In the genomic region with DNA sequence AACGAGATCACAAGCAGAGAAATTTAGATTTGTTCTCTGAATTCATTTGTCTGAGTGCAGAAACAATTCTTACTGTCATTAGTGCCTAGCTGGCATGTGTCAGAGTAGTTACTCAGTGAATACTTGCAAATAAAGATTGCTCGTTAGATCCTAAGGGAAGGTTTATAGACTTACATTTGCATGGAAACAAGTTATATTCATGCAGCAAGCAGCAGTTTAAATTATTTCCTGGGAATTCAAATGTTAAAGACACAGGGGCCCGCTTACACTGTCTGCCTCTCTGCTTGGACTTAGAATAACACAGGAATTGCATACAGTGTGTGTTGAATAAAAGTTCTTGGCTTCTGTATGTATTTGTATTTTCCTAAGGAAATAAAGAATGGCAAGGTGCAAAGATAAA, we compare ENCODE assay signal across 21 cellular contexts.
A peak's percentile ranks its signal among the peaks of the same experiment; 100 is the strongest.
DNase-seq lines count a peak whose midpoint lies in the region; ATAC-seq, FAIRE-seq and TF ChIP-seq lines count a peak whose summit lies in the region.
"Had no signal": no experiment of that assay in that cellular context is flagged by ENCODE, and none has a peak within 500 bp of the region (broad histone marks: within the 10 kb centered on the region; RNA-seq: fewer than 3 reads in every experiment).

No MANE protein-coding gene starts in this region.

- H3K4me1 Mint-ChIP-seq in astrocyte (ENCODE audit: low read depth, unreplicated experiment): peaks cover 14% of the 10 kb centered on the region
- H3K4me1 Mint-ChIP-seq in neural progenitor cell: peaks cover 14% of the 10 kb centered on the region
- H3K4me1 Mint-ChIP-seq: CD4-positive, CD25-positive, alpha-beta regulatory T cell; CD8-positive, alpha-beta memory T cell; IgD-negative memory B cell had no signal

- H3K4me2 ChIP-seq in astrocyte (ENCODE audit: low read length) (no peak overlapping the region), neural progenitor cell (no peak overlapping the region)

- H3K36me3 Mint-ChIP-seq in astrocyte (ENCODE audit: low read depth, unreplicated experiment) (no peaks in the 10 kb centered on the region), neural progenitor cell (peaks cover 1% of the 10 kb centered on the region)
- H3K36me3 Mint-ChIP-seq: CD4-positive, CD25-positive, alpha-beta regulatory T cell; CD8-positive, alpha-beta memory T cell; IgD-negative memory B cell had no signal

- no peak overlapping the region for H3K27ac ChIP-seq in astrocyte (ENCODE audit: low read depth, low read length)
- no peak overlapping the region for H3K27ac ChIP-seq in neural progenitor cell
- H3K27ac ChIP-seq: HL-60 had no signal

- H3K4me3 Mint-ChIP-seq in astrocyte (ENCODE audit: unreplicated experiment) (no peak overlapping the region), neural progenitor cell (no peak overlapping the region)
- H3K4me3 Mint-ChIP-seq: CD4-positive, CD25-positive, alpha-beta regulatory T cell; CD8-positive, alpha-beta memory T cell; IgD-negative memory B cell had no signal

- H3K79me2 ChIP-seq in astrocyte (ENCODE audit: insufficient read depth, low read length) (no peaks in the 10 kb centered on the region), neural progenitor cell (ENCODE audit: low read depth) (no peaks in the 10 kb centered on the region)

- H3K27me3 ChIP-seq in astrocyte (ENCODE audit: insufficient read depth, low read length) (no peaks in the 10 kb centered on the region), neural progenitor cell (no peaks in the 10 kb centered on the region)
- H3K27me3 ChIP-seq: BE2C had no signal

- ATAC-seq in GM21447 (IDR thresholded peaks at IDR 0.05; ENCODE audit: unreplicated experiment) (no peak), HG02678 (IDR thresholded peaks at IDR 0.05; ENCODE audit: unreplicated experiment) (no peak)
- ATAC-seq: GM12878 had no signal

- TF ChIP-seq CTCF in astrocyte (IDR thresholded peaks at IDR 0.05; ENCODE audit: insufficient read depth, low read depth, low read length): no peak
- TF ChIP-seq CTCF in neural progenitor cell (IDR thresholded peaks at IDR 0.05): no peak

- no peak overlapping the region for H2AFZ ChIP-seq in astrocyte (ENCODE audit: low read depth, low read length)
- peak overlapping the region; percentile 48 for H2AFZ ChIP-seq in neural progenitor cell (replicated peaks)

- intact Hi-C loops in posterior cingulate gyrus (cut with DNase I): no loop called here

- H3K27me3 Mint-ChIP-seq in astrocyte (ENCODE audit: low read depth, unreplicated experiment): no peaks in the 10 kb centered on the region
- H3K27me3 Mint-ChIP-seq in neural progenitor cell (ENCODE audit: insufficient read depth, low read depth): peaks cover 2% of the 10 kb centered on the region
- H3K27me3 Mint-ChIP-seq: CD4-positive, CD25-positive, alpha-beta regulatory T cell; IgD-negative memory B cell had no signal

- H3F3A ChIP-seq in neural progenitor cell (ENCODE audit: low read depth): no peaks in the 10 kb centered on the region

- DNase-seq in NCI-H526 (lab: John Stamatoyannopoulos, UW) (peak; percentile 79 to 85), astrocyte (ENCODE audit: low read depth) (no peak), neural progenitor cell (ENCODE audit: low spot score) (no peak), posterior cingulate gyrus (no peak)
- DNase-seq: ACHN; BE2C; C1 segment of cervical spinal cord; CD4-positive, CD25-positive, alpha-beta regulatory T cell; CD8-positive, alpha-beta memory T cell; COR-L47; DMS 273 treated with DMSO at 0.1 percent for 48 hours; DMS53; DND-41; EL had no signal

- H3K9me3 Mint-ChIP-seq in astrocyte (ENCODE audit: unreplicated experiment): peaks cover 1% of the 10 kb centered on the region
- H3K9me3 Mint-ChIP-seq in neural progenitor cell: peaks cover 9% of the 10 kb centered on the region
- H3K9me3 Mint-ChIP-seq: CD8-positive, alpha-beta memory T cell had no signal

- H3K36me3 ChIP-seq in astrocyte (ENCODE audit: insufficient read depth, low read length) (no peaks in the 10 kb centered on the region), neural progenitor cell (no peaks in the 10 kb centered on the region)
- H3K36me3 ChIP-seq: BE2C, HAP-1 had no signal

- H3K4me3 ChIP-seq in astrocyte (ENCODE audit: insufficient read depth, low read depth, low read length) (no peak overlapping the region), neural progenitor cell (no peak overlapping the region)
- H3K4me3 ChIP-seq: GM12878, HAP-1 had no signal

- H3K9me3 ChIP-seq in astrocyte (ENCODE audit: insufficient read depth, low read depth, low read length) (no peaks in the 10 kb centered on the region), neural progenitor cell (ENCODE audit: low read depth) (no peaks in the 10 kb centered on the region)
- H3K9me3 ChIP-seq: BE2C, HAP-1 had no signal

- H3K9ac ChIP-seq in astrocyte (ENCODE audit: low read length) (no peak overlapping the region), neural progenitor cell (no peak overlapping the region)

- no peak overlapping the region for H3K27ac Mint-ChIP-seq in astrocyte (ENCODE audit: unreplicated experiment)
- H3K27ac Mint-ChIP-seq in neural progenitor cell: no peak overlapping the region
- H3K27ac Mint-ChIP-seq: CD4-positive, CD25-positive, alpha-beta regulatory T cell; CD8-positive, alpha-beta memory T cell; IgD-negative memory B cell had no signal

- H4K20me1 ChIP-seq in astrocyte (ENCODE audit: insufficient read depth, low read length): no peaks in the 10 kb centered on the region
- no peaks in the 10 kb centered on the region for H4K20me1 ChIP-seq in neural progenitor cell (ENCODE audit: low read depth)

- H3K4me1 ChIP-seq in astrocyte (ENCODE audit: insufficient read depth, low read length) (peaks cover 8% of the 10 kb centered on the region), neural progenitor cell (no peaks in the 10 kb centered on the region)
- H3K4me1 ChIP-seq: BE2C had no signal

- FAIRE-seq in astrocyte (lab: Jason Lieb, UNC): peak; percentile 70
- FAIRE-seq: A204.1, GM12878 had no signal

Comparison
In these comparisons a context has a peak if more than half of its experiments do, and no peak if none do; other contexts are left out.
1. DNase-seq: peak in NCI-H526 (2 of 2); none in astrocyte (single experiment), neural progenitor cell (single experiment) and posterior cingulate gyrus (0 of 10).